17 cellular contexts compared by ENCODE assay signal in genomic region chr4:142909908-142910307, GRCh38.
"Had no signal": no experiment of that assay in that cellular context is flagged by ENCODE, and none has a peak within 500 bp of the region (broad histone marks: within the 10 kb centered on the region; RNA-seq: fewer than 3 reads in every experiment).

No MANE protein-coding gene starts in this region.

- DNase-seq: activated CD4-positive, alpha-beta T cell treated with anti-CD3 and anti-CD28 coated beads, Interleukin-2, amount 10 ng/mL, durations not matched to agents 24 days and 14 days; activated CD8-positive, alpha-beta T cell treated with anti-CD3 and anti-CD28 coated beads, Interleukin-2, amount 10 ng/mL, durations not matched to agents 7 days and 5 days; activated naive CD4-positive, alpha-beta T cell treated with Interleukin-2 at 50 U/mL for 16 hours; activated naive CD8-positive, alpha-beta T cell treated with anti-CD3 and anti-CD28 coated beads, Interleukin-2, amount 10 ng/mL, durations not matched to agents 7 days and 5 days; activated T-cell treated with anti-CD3 and anti-CD28 coated beads, Interleukin-2, amount 50 U/mL, for 24 hours; colonic mucosa; effector CD4-positive, alpha-beta T cell; left colon; lower lobe of right lung; pancreas; spleen; stimulated activated naive CD4-positive, alpha-beta T cell; T1000; thyroid gland had no signal

- H3K4me3 ChIP-seq: colonic mucosa, lower lobe of right lung, pancreas, spleen, thyroid gland had no signal

- H3K36me3 ChIP-seq: colonic mucosa, lower lobe of right lung, neutrophil, pancreas, spleen, thyroid gland had no signal

- ATAC-seq: activated CD8-positive, alpha-beta T cell treated with anti-CD3 and anti-CD28 coated beads, Interleukin-2, amount 10 ng/mL, durations not matched to agents 7 days and 5 days; left colon; lower lobe of right lung; natural killer cell treated with Interleukin-12 subunit alpha and Interleukin-12 subunit beta and Interleukin-15 and Interleukin-18, amount 100 ng/mL, for 72 hours; pancreas; sciatic nerve had no signal

- H3K4me1 ChIP-seq: colonic mucosa, lower lobe of right lung, pancreas, spleen, thyroid gland had no signal

- H3K27me3 ChIP-seq: colonic mucosa, neutrophil, pancreas, spleen, thyroid gland had no signal

- H3K9me3 ChIP-seq: colonic mucosa, lower lobe of right lung, neutrophil, pancreas, thyroid gland had no signal

- H3K27ac ChIP-seq: colonic mucosa, lower lobe of right lung, neutrophil, pancreas, spleen, thyroid gland had no signal
